In the genomic region with DNA sequence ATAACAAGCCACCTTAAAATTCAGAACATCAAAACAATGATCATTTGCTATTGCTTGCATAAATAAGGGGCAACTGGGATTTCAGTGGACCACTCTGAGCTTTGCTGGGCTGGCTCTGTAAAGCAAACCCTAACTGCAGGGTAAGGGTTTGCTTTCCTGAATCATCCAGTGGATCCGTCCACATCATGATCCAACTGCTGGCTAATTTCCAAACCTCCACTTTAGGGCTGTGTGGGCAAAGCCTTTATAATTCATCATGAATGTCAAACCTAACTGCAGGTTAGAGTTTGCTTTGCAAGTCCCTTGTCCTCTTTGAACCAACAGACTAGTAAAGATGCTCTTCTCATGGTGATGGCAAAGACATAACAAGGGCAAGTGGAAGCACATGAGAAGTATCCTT, we compare ENCODE assay signal across 14 cellular contexts.
DNase-seq lines count a peak whose midpoint lies in the region; ATAC-seq and TF ChIP-seq lines count a peak whose summit lies in the region.
"Had no signal": no experiment of that assay in that cellular context is flagged by ENCODE, and none has a peak within 500 bp of the region (broad histone marks: within the 10 kb centered on the region; RNA-seq: fewer than 3 reads in every experiment).

No MANE protein-coding gene starts in this region.

- peak; percentile 6 for DNase-seq in EH (ENCODE audit: low read depth)
- peak; percentile 46 for DNase-seq in M059J (ENCODE audit: low read depth)
- peak; percentile 18 for DNase-seq in fibroblast of peridontal ligament (ENCODE audit: extremely low read depth)
- no peak for DNase-seq in retina
- DNase-seq in NCI-H187 (lab: John Stamatoyannopoulos, UW) = no peak
- DNase-seq in NCI-H1436 (lab: John Stamatoyannopoulos, UW) = no peak
- DNase-seq: AML-193, H9, MG63, NCI-H1092 treated with DMSO at 0.1 percent for 48 hours, NCI-H2029 treated with DMSO at 0.1 percent for 48 hours, NCI-H526, Right ventricle myocardium superior had no signal

- peak; percentile 60 for ATAC-seq in SK-N-SH treated with all-trans-retinoic acid at 6 μM for 48 hours

TF ChIP-seq in SK-N-SH treated with all-trans-retinoic acid at 6 μM for 48 hours, 23 proteins besides CTCF, POLR2A, EP300 and RAD21:
- TF ChIP-seq, protein P1, sequence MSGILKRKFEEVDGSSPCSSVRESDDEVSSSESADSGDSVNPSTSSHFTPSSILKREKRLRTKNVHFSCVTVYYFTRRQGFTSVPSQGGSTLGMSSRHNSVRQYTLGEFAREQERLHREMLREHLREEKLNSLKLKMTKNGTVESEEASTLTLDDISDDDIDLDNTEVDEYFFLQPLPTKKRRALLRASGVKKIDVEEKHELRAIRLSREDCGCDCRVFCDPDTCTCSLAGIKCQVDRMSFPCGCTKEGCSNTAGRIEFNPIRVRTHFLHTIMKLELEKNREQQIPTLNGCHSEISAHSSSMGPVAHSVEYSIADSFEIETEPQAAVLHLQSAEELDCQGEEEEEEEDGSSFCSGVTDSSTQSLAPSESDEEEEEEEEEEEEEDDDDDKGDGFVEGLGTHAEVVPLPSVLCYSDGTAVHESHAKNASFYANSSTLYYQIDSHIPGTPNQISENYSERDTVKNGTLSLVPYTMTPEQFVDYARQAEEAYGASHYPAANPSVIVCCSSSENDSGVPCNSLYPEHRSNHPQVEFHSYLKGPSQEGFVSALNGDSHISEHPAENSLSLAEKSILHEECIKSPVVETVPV (CRISPR knock-in tag; IDR thresholded peaks at IDR 0.05) = no peak
- TF ChIP-seq ISL1 (CRISPR knock-in tag; IDR thresholded peaks at IDR 0.05) (peak; percentile 52), ZNF8 (CRISPR knock-in tag; IDR thresholded peaks at IDR 0.05) (no peak)
- TF ChIP-seq, protein P2, sequence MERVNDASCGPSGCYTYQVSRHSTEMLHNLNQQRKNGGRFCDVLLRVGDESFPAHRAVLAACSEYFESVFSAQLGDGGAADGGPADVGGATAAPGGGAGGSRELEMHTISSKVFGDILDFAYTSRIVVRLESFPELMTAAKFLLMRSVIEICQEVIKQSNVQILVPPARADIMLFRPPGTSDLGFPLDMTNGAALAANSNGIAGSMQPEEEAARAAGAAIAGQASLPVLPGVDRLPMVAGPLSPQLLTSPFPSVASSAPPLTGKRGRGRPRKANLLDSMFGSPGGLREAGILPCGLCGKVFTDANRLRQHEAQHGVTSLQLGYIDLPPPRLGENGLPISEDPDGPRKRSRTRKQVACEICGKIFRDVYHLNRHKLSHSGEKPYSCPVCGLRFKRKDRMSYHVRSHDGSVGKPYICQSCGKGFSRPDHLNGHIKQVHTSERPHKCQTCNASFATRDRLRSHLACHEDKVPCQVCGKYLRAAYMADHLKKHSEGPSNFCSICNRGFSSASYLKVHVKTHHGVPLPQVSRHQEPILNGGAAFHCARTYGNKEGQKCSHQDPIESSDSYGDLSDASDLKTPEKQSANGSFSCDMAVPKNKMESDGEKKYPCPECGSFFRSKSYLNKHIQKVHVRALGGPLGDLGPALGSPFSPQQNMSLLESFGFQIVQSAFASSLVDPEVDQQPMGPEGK (CRISPR knock-in tag; IDR thresholded peaks at IDR 0.05; ENCODE audit: borderline replicate concordance) = no peak

Comparison
In these comparisons a context has a peak if more than half of its experiments do, and no peak if none do; other contexts are left out.
1. DNase-seq: peak in EH (single experiment), M059J (single experiment) and fibroblast of peridontal ligament (single experiment); none in retina (single experiment), NCI-H187 (0 of 2) and NCI-H1436 (single experiment).